In the genomic region with DNA sequence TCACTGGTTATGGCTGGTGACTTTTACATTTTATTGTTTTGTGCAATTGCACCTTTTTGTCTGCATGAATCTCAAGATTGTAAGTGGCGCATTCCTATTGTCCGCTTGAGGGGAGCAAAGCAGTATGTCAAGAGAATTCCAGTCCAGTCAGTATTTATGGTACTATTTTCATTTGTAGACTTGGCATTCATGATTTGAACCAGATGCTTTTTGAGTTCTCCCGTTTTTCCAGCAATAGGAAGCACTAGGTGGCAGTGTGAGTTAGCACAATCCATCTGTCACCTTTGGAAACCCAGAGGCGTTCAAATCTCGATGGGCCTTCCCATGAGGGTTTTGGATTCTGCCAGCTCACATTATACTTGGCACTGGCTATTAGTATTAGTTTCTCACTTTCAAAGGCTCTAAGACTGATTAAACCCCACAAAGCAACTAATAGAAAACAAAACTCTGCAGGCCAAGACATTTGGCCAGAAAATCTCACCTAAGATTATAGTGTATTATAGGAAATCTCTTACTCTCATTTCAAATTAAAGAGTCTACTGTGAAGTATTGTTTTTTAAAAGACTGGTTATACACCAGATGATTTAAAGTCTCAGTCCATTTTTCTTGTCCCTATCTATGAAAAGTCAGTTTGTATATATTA, we compare ENCODE assay signal across 8 cellular contexts. TPM values are rescaled to one million over a fixed set of nuclear protein-coding genes. Genes with fewer than 3 reads are reported as not detected.
DNase-seq lines count a peak whose midpoint lies in the region; ATAC-seq and TF ChIP-seq lines count a peak whose summit lies in the region.

No MANE protein-coding gene starts in this region.

- H3K27me3 Mint-ChIP-seq in naive thymus-derived CD8-positive, alpha-beta T cell, result peaks cover 9 to 49% (median 31%) of the 10 kb centered on the region in 5 donors

- H3K27ac Mint-ChIP-seq in naive thymus-derived CD8-positive, alpha-beta T cell, result no peak overlapping the region

- no peaks in the 10 kb centered on the region for H3K9me3 Mint-ChIP-seq in naive thymus-derived CD8-positive, alpha-beta T cell

- peak; percentile 39 for DNase-seq in 8988T
- peak; percentile 36 for DNase-seq in NCI-H1436 treated with DMSO at 0.1 percent for 48 hours (lab: John Stamatoyannopoulos, UW)
- DNase-seq in WERI-Rb-1, result peak; percentile 58
- peak; percentile 79 for DNase-seq in globus pallidus (ENCODE audit: low spot score)
- peak; percentile 18 for DNase-seq in occipital lobe (lab: John Stamatoyannopoulos, UW)
- DNase-seq in naive thymus-derived CD8-positive, alpha-beta T cell, result no peak

- H3K27ac ChIP-seq in WERI-Rb-1, result no peak overlapping the region

- H3K36me3 Mint-ChIP-seq in naive thymus-derived CD8-positive, alpha-beta T cell, result peaks cover 0 to 7% (median 0%) of the 10 kb centered on the region in 3 donors

- H3K4me3 Mint-ChIP-seq in naive thymus-derived CD8-positive, alpha-beta T cell, result peak overlapping the region in 5 of 10 donors; percentile 5 to 90 (median 83)

- no peak for ATAC-seq in GM18511 (IDR thresholded peaks at IDR 0.05; ENCODE audit: unreplicated experiment)
- ATAC-seq in naive thymus-derived CD8-positive, alpha-beta T cell, result no peak

- no peak overlapping the region for H3K4me3 ChIP-seq in WERI-Rb-1 (ENCODE audit: low read depth, low read length)

- peak overlapping the region; percentile 69 for H3K9ac ChIP-seq in ES-I3 (ENCODE audit: low read depth, low read length)

- POLR2A ChIA-PET in naive thymus-derived CD8-positive, alpha-beta T cell (lab: Charles Lee), result no interaction called here

- H3K4me1 Mint-ChIP-seq in naive thymus-derived CD8-positive, alpha-beta T cell, result peaks cover 15 to 31% (median 25%) of the 10 kb centered on the region in 4 donors

- peak; percentile 70 for TF ChIP-seq CTCF in WERI-Rb-1 (IDR thresholded peaks at IDR 0.05; ENCODE audit: low read depth, low read length)

- H3K9me3 ChIP-seq in ES-I3 (ENCODE audit: control insufficient read depth, insufficient read depth, low read length) (no peaks in the 10 kb centered on the region), WERI-Rb-1 (ENCODE audit: severe bottlenecking) (no peaks in the 10 kb centered on the region)

- H3K36me3 ChIP-seq in ES-I3 (ENCODE audit: insufficient read depth, low read length) (peaks cover 6% of the 10 kb centered on the region), WERI-Rb-1 (no peaks in the 10 kb centered on the region)

- no peaks in the 10 kb centered on the region for H3K27me3 ChIP-seq in WERI-Rb-1 (ENCODE audit: insufficient read depth, low read depth, severe bottlenecking)

- peaks cover 22% of the 10 kb centered on the region for H3K4me1 ChIP-seq in ES-I3 (ENCODE audit: insufficient read depth, low read length)

RNA-seq across cellular contexts. Expression of a gene that starts 2.2 kb away (rescaled TPM):
- 435 TPM for total RNA-seq in occipital lobe
- total RNA-seq in naive thymus-derived CD8-positive, alpha-beta T cell, result 1 to 10 TPM in 1 of 2 experiments, under 1 TPM in 1; 0.82 to 1.4 TPM
- polyA plus RNA-seq in naive thymus-derived CD8-positive, alpha-beta T cell, result 1 to 10 TPM in 2 of 3 donors, under 1 TPM in 1; 0.75 to 2.6 (median 1.3) TPM

Comparison
In these comparisons a context has a peak if more than half of its experiments do, and no peak if none do; other contexts are left out.
1. DNase-seq: peak in 8988T (single experiment), NCI-H1436 treated with DMSO at 0.1 percent for 48 hours (single experiment), WERI-Rb-1 (single experiment), globus pallidus (single experiment) and occipital lobe (single experiment); none in naive thymus-derived CD8-positive, alpha-beta T cell (0 of 10).
2. RNA of a gene that starts 2.2 kb away (total RNA-seq): 435 TPM in occipital lobe (single experiment); 0.82 to 1.4 TPM in naive thymus-derived CD8-positive, alpha-beta T cell; every median in the first group is over 100 times any median in the second.